8 cellular contexts compared by ENCODE assay signal in genomic region chr19:41225238-41226052, GRCh38. TPM values are rescaled to one million over a fixed set of nuclear protein-coding genes. Genes with fewer than 3 reads are reported as not detected.
DNase-seq lines count a peak whose midpoint lies in the region; ATAC-seq, FAIRE-seq and TF ChIP-seq lines count a peak whose summit lies in the region.

No MANE protein-coding gene starts in this region.

- H3K4me1 Mint-ChIP-seq in activated CD4-positive, alpha-beta memory T cell treated with anti-CD3 and anti-CD28 coated beads for 36 hours (ENCODE audit: low read depth) = peaks cover 16% of the 10 kb centered on the region
- peaks cover 5 to 21% (median 16%) of the 10 kb centered on the region in 7 donors for H3K4me1 Mint-ChIP-seq in naive thymus-derived CD4-positive, alpha-beta T cell

- no peaks in the 10 kb centered on the region for H3K79me2 ChIP-seq in Karpas-422 (ENCODE audit: low read length)

- peak; percentile 95 for FAIRE-seq in HTR-8/SVneo (lab: Jason Lieb, UNC)

- no peaks in the 10 kb centered on the region for H4K20me1 ChIP-seq in Karpas-422 (ENCODE audit: insufficient read depth, low read depth, low read length)

- no peaks in the 10 kb centered on the region for H3K9me3 ChIP-seq in naive thymus-derived CD4-positive, alpha-beta T cell (ENCODE audit: control insufficient read depth in 2 of 3, low read length in 3 of 3)
- H3K9me3 ChIP-seq in subcutaneous abdominal adipose tissue (ENCODE audit: control insufficient read depth in 5 of 5, low read length in 5 of 5) (no peaks in the 10 kb centered on the region), Karpas-422 (ENCODE audit: low read length) (no peaks in the 10 kb centered on the region)

- peak overlapping the region in 1 of 5 donors; percentile 44 for H3K9ac ChIP-seq in subcutaneous abdominal adipose tissue (ENCODE audit: low read length in 5 of 5)
- H3K9ac ChIP-seq in Karpas-422 (ENCODE audit: low read length) = no peak overlapping the region

- peak overlapping the region; percentile 67 for H3K4me3 Mint-ChIP-seq in activated CD4-positive, alpha-beta memory T cell treated with anti-CD3 and anti-CD28 coated beads for 36 hours
- H3K4me3 Mint-ChIP-seq in naive thymus-derived CD4-positive, alpha-beta T cell = peak overlapping the region; percentile 75 to 93 (median 85)

- H3K9me2 ChIP-seq in Karpas-422 (replicated peaks; ENCODE audit: insufficient read depth, low read length) = no peaks in the 10 kb centered on the region

- POLR2A ChIA-PET in activated CD4-positive, alpha-beta memory T cell treated with anti-CD3 and anti-CD28 coated beads for 36 hours (lab: Charles Lee) = interaction anchor here (0.6 to 1.6 kb wide), 3 partner anchors 38 to 425 kb away, joined by 3 to 8 read pairs (median 3); no protein-coding TSS in a partner anchor
- POLR2A ChIA-PET in naive thymus-derived CD4-positive, alpha-beta T cell (lab: Charles Lee) = interaction anchor here (0.6 to 2.9 kb wide), 8 partner anchors 21 to 685 kb away, joined by 3 to 24 read pairs (median 3); partner anchors contain the start of gene HNRNPUL1

- DNase-seq in HTR-8/SVneo (ENCODE audit: insufficient read length, low spot score) (peak; percentile 83), epithelial cell of proximal tubule (ENCODE audit: low read depth) (peak; percentile 90), Karpas-422 (no peak), NCI-H1417 treated with DMSO at 0.1 percent for 48 hours (lab: John Stamatoyannopoulos, UW) (no peak)
- peak; percentile 76 for DNase-seq in activated CD4-positive, alpha-beta memory T cell treated with anti-CD3 and anti-CD28 coated beads for 36 hours
- peak in 4 of 9 donors; percentile 10 to 36 (median 14) for DNase-seq in naive thymus-derived CD4-positive, alpha-beta T cell

- H3K4me1 ChIP-seq in naive thymus-derived CD4-positive, alpha-beta T cell (ENCODE audit: control insufficient read depth in 2 of 2, insufficient read depth in 2 of 2, low read length in 2 of 2) = peaks cover 7 to 11% of the 10 kb centered on the region in 2 donors
- H3K4me1 ChIP-seq in subcutaneous abdominal adipose tissue (ENCODE audit: control insufficient read depth in 5 of 5, insufficient read depth in 5 of 5, low read length in 5 of 5) (peaks cover 5 to 52% (median 30%) of the 10 kb centered on the region in 5 donors), Karpas-422 (ENCODE audit: low read length) (no peaks in the 10 kb centered on the region)

- CTCF ChIA-PET in activated CD4-positive, alpha-beta memory T cell treated with anti-CD3 and anti-CD28 coated beads for 36 hours (lab: Charles Lee) = interaction anchor here (1.1 to 2.7 kb wide), 2 partner anchors 21 to 38 kb away, joined by 3 to 16 read pairs; no protein-coding TSS in a partner anchor
- CTCF ChIA-PET in naive thymus-derived CD4-positive, alpha-beta T cell (lab: Charles Lee) = interaction anchor here (0.6 to 0.7 kb wide), 2 partner anchors 78 to 250 kb away, joined by 3 to 5 read pairs; no protein-coding TSS in a partner anchor

- H3K4me3 ChIP-seq in epithelial cell of proximal tubule (ENCODE audit: low read depth, low read length) (peak overlapping the region; percentile 55), subcutaneous abdominal adipose tissue (ENCODE audit: low read depth in 1 of 5, low read length in 5 of 5) (peak overlapping the region; percentile 33 to 67 (median 57)), Karpas-422 (ENCODE audit: low read length) (no peak overlapping the region)
- peak overlapping the region; percentile 58 for H3K4me3 ChIP-seq in naive thymus-derived CD4-positive, alpha-beta T cell (ENCODE audit: low read length)

- no peaks in the 10 kb centered on the region for H3K9me3 Mint-ChIP-seq in activated CD4-positive, alpha-beta memory T cell treated with anti-CD3 and anti-CD28 coated beads for 36 hours
- H3K9me3 Mint-ChIP-seq in naive thymus-derived CD4-positive, alpha-beta T cell = peaks cover 0 to 2% (median 0%) of the 10 kb centered on the region in 11 donors

- H3K27ac Mint-ChIP-seq in activated CD4-positive, alpha-beta memory T cell treated with anti-CD3 and anti-CD28 coated beads for 36 hours = peak overlapping the region; percentile 64
- peak overlapping the region; percentile 74 to 94 (median 84) for H3K27ac Mint-ChIP-seq in naive thymus-derived CD4-positive, alpha-beta T cell

- no peaks in the 10 kb centered on the region for H3K36me3 ChIP-seq in naive thymus-derived CD4-positive, alpha-beta T cell (ENCODE audit: control insufficient read depth in 2 of 3, insufficient read depth in 3 of 3, low read length in 3 of 3)
- peaks cover 0 to 21% (median 5%) of the 10 kb centered on the region in 5 donors for H3K36me3 ChIP-seq in subcutaneous abdominal adipose tissue (ENCODE audit: control insufficient read depth in 5 of 5, insufficient read depth in 5 of 5, low read length in 5 of 5)
- no peaks in the 10 kb centered on the region for H3K36me3 ChIP-seq in Karpas-422 (ENCODE audit: insufficient read depth, low read length)

- no peaks in the 10 kb centered on the region for H3K27me3 ChIP-seq in naive thymus-derived CD4-positive, alpha-beta T cell (ENCODE audit: control insufficient read depth in 2 of 2, insufficient read depth in 2 of 2, low read length in 2 of 2)
- H3K27me3 ChIP-seq in subcutaneous abdominal adipose tissue (ENCODE audit: control insufficient read depth in 5 of 5, insufficient read depth in 4 of 5, low read length in 5 of 5) (peaks cover 0 to 14% (median 2%) of the 10 kb centered on the region in 5 donors), Karpas-422 (ENCODE audit: low read length) (no peaks in the 10 kb centered on the region)

- H3K36me3 Mint-ChIP-seq in activated CD4-positive, alpha-beta memory T cell treated with anti-CD3 and anti-CD28 coated beads for 36 hours = no peaks in the 10 kb centered on the region
- H3K36me3 Mint-ChIP-seq in naive thymus-derived CD4-positive, alpha-beta T cell = peaks cover 0 to 2% (median 0%) of the 10 kb centered on the region in 5 donors

- intact Hi-C loops in activated CD4-positive, alpha-beta memory T cell treated with anti-CD3 and anti-CD28 coated beads for 36 hours (cut with micrococcal nuclease) = loop anchor here (1.0 to 2.0 kb wide), 2 partner anchors 21 to 38 kb away; no protein-coding TSS in a partner anchor
- intact Hi-C loops in naive thymus-derived CD4-positive, alpha-beta T cell (cut with micrococcal nuclease) = loop anchor here (1.0 to 2.0 kb wide), 3 partner anchors 21 to 37 kb away; no protein-coding TSS in a partner anchor

- no peak for TF ChIP-seq CTCF in epithelial cell of proximal tubule (conservative IDR thresholded peaks at IDR 0.05; ENCODE audit: low read depth, low read length)

- H3K4me2 ChIP-seq in Karpas-422 (ENCODE audit: low read depth, low read length, poor library complexity, severe bottlenecking) = no peak overlapping the region

- peak; percentile 48 for ATAC-seq in naive thymus-derived CD4-positive, alpha-beta T cell
- no peak for ATAC-seq in HG02970 (IDR thresholded peaks at IDR 0.05; ENCODE audit: low FRiP score, unreplicated experiment)

- peaks cover 8% of the 10 kb centered on the region for H3K27me3 Mint-ChIP-seq in activated CD4-positive, alpha-beta memory T cell treated with anti-CD3 and anti-CD28 coated beads for 36 hours
- peaks cover 6 to 21% (median 11%) of the 10 kb centered on the region in 5 donors for H3K27me3 Mint-ChIP-seq in naive thymus-derived CD4-positive, alpha-beta T cell

- H2AFZ ChIP-seq in Karpas-422 (ENCODE audit: low read length) = no peak overlapping the region

- H3K27ac ChIP-seq in naive thymus-derived CD4-positive, alpha-beta T cell (ENCODE audit: low read depth, low read length) = peak overlapping the region; percentile 51
- H3K27ac ChIP-seq in subcutaneous abdominal adipose tissue (ENCODE audit: low read depth, low read length) (peak overlapping the region; percentile 58), Karpas-422 (ENCODE audit: low read length) (no peak overlapping the region)

RNA-seq across cellular contexts. Expression of gene AXL, which starts 6.4 kb away (rescaled TPM):
- total RNA-seq in activated CD4-positive, alpha-beta memory T cell treated with anti-CD3 and anti-CD28 coated beads for 36 hours = under 1 TPM; 0.17 to 0.31 TPM
- 206 and 343 TPM in 2 replicates for total RNA-seq in epithelial cell of proximal tubule
- total RNA-seq in naive thymus-derived CD4-positive, alpha-beta T cell = under 1 TPM in 4 of 5 experiments, not detected in 1; 0.12 to 0.54 (median 0.35) TPM
- polyA plus RNA-seq in naive thymus-derived CD4-positive, alpha-beta T cell = under 1 TPM; 0.16 to 0.19 TPM
- total RNA-seq in Karpas-422 (2014; rRNA removed; shearing (Covaris generic); ENCODE audit: low replicate concordance) = not detected in 2 replicates

RNA-seq across cellular contexts. Expression of gene CYP2S1, which starts 32.4 kb away (rescaled TPM):
- under 1 TPM; 0.75 to 0.76 TPM for total RNA-seq in activated CD4-positive, alpha-beta memory T cell treated with anti-CD3 and anti-CD28 coated beads for 36 hours
- 4.9 and 24.7 TPM in 2 replicates for total RNA-seq in epithelial cell of proximal tubule
- 1 to 10 TPM in 2 of 5 experiments, under 1 TPM in 3; 0.24 to 4.1 (median 0.74) TPM for total RNA-seq in naive thymus-derived CD4-positive, alpha-beta T cell
- polyA plus RNA-seq in naive thymus-derived CD4-positive, alpha-beta T cell = not detected
- total RNA-seq in Karpas-422 (2014; rRNA removed; shearing (Covaris generic); ENCODE audit: low replicate concordance) = not detected in 2 replicates

RNA-seq across cellular contexts. Expression of gene HNRNPUL1, which starts 38.7 kb away (rescaled TPM):
- 100 to 1,000 TPM; 290 to 295 TPM for total RNA-seq in activated CD4-positive, alpha-beta memory T cell treated with anti-CD3 and anti-CD28 coated beads for 36 hours
- 154 and 177 TPM in 2 replicates for total RNA-seq in epithelial cell of proximal tubule
- total RNA-seq in naive thymus-derived CD4-positive, alpha-beta T cell = 100 to 1,000 TPM; 253 to 319 (median 280) TPM
- 10 to 100 TPM; 51.4 to 81.6 TPM for polyA plus RNA-seq in naive thymus-derived CD4-positive, alpha-beta T cell
- total RNA-seq in Karpas-422 (2014; rRNA removed; shearing (Covaris generic); ENCODE audit: low replicate concordance) = 99.4 and 144 TPM in 2 replicates

Comparison
In these comparisons a context has a peak if more than half of its experiments do, and no peak if none do; other contexts are left out.
1. DNase-seq: peak in HTR-8/SVneo (single experiment), activated CD4-positive, alpha-beta memory T cell treated with anti-CD3 and anti-CD28 coated beads for 36 hours (single experiment) and epithelial cell of proximal tubule (single experiment); none in Karpas-422 (single experiment) and NCI-H1417 treated with DMSO at 0.1 percent for 48 hours (single experiment).
2. RNA of gene AXL, which starts 6.4 kb away (total RNA-seq): 206 to 343 TPM in epithelial cell of proximal tubule; 0.17 to 0.31 TPM in activated CD4-positive, alpha-beta memory T cell treated with anti-CD3 and anti-CD28 coated beads for 36 hours, 0.12 to 0.54 TPM in naive thymus-derived CD4-positive, alpha-beta T cell and not detected in Karpas-422; every median in the first group is over 100 times any median in the second.